9 cellular contexts compared by ENCODE assay signal in the genomic region with DNA sequence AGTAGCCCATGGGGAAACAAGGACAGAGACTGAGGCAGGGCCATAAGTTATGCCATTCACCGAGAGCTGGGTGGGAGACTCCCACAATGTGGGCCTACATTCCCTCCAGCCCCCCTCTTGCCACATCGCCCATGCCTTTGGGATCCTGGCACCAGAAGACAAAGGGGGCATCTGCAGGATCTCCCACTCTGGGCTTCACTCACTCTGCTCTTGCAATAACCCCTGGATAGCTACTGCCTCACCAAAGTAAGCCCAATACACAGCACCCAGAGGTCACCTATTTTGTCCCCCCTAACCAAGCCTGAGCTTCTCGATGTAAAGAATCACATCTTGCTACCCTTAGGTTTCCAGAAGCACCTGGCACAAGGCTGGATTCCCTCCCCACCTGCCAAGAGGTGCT. TPM values are rescaled to one million over a fixed set of nuclear protein-coding genes. Genes with fewer than 3 reads are reported as not detected.
DNase-seq lines count a peak whose midpoint lies in the region; ATAC-seq and TF ChIP-seq lines count a peak whose summit lies in the region.
"Had no signal": no experiment of that assay in that cellular context is flagged by ENCODE, and none has a peak within 500 bp of the region (broad histone marks: within the 10 kb centered on the region; RNA-seq: fewer than 3 reads in every experiment).

No MANE protein-coding gene starts in this region.

- peaks cover 0 to 30% (median 0%) of the 10 kb centered on the region in 11 experiments; a peak in 6 of 22 replicates for H3K36me3 ChIP-seq in BLaER1 treated with 17β-estradiol and CSF1 and Interleukin-3, amounts not matched to agents 10 nM and 100 nM
- H3K36me3 ChIP-seq in Peyer's patch: no peaks in the 10 kb centered on the region
- peaks cover 3% of the 10 kb centered on the region for H3K36me3 ChIP-seq in fibroblast of lung (ENCODE audit: control insufficient read depth, insufficient read depth, low read length)

- no peaks in the 10 kb centered on the region for H3K79me2 ChIP-seq in fibroblast of lung (ENCODE audit: control insufficient read depth, insufficient read depth, low read length)

- no peak for ATAC-seq in GM18498 (IDR thresholded peaks at IDR 0.05; ENCODE audit: unreplicated experiment)
- no peak for ATAC-seq in GM18511 (IDR thresholded peaks at IDR 0.05; ENCODE audit: unreplicated experiment)

- no peaks in the 10 kb centered on the region for H3K36me3 Mint-ChIP-seq in osteocyte (ENCODE audit: unreplicated experiment)

- H4K20me1 ChIP-seq in BLaER1 treated with 17β-estradiol and CSF1 and Interleukin-3, amounts not matched to agents 10 nM and 100 nM: peaks cover 0 to 74% (median 0%) of the 10 kb centered on the region in 11 experiments; a peak in 10 of 22 replicates
- no peaks in the 10 kb centered on the region for H4K20me1 ChIP-seq in fibroblast of lung (ENCODE audit: control insufficient read depth, extremely low read depth, insufficient read depth, low read length)

- H3K4me3 Mint-ChIP-seq in osteocyte (ENCODE audit: unreplicated experiment): peak overlapping the region; percentile 81

- H3K4me1 ChIP-seq in BLaER1 treated with 17β-estradiol and CSF1 and Interleukin-3, amounts not matched to agents 10 nM and 100 nM: peaks cover 0 to 44% (median 26%) of the 10 kb centered on the region in 10 experiments; a peak in 16 of 20 replicates
- H3K4me1 ChIP-seq in Peyer's patch (peaks cover 0 to 5% (median 0%) of the 10 kb centered on the region in 4 donors), fibroblast of lung (ENCODE audit: control insufficient read depth, extremely low read depth, insufficient read depth, low read length) (no peaks in the 10 kb centered on the region)

- H3K27ac Mint-ChIP-seq in osteocyte (ENCODE audit: unreplicated experiment): no peak overlapping the region
- H3K27ac Mint-ChIP-seq: activated CD8-positive, alpha-beta T cell treated with anti-CD3 and anti-CD28 coated beads, Interleukin-2, amount 10 ng/mL, durations not matched to agents 7 days and 5 days had no signal

- H3K9me3 Mint-ChIP-seq in osteocyte (ENCODE audit: unreplicated experiment): no peaks in the 10 kb centered on the region

- no peak for TF ChIP-seq CTCF in Peyer's patch (IDR thresholded peaks at IDR 0.05)
- no peak for TF ChIP-seq CTCF in fibroblast of lung (conservative IDR thresholded peaks at IDR 0.05 in 1 of 2, IDR thresholded peaks at IDR 0.05 in 1 of 2; ENCODE audit: low read depth in 1 of 2, low read length in 2 of 2)
- TF ChIP-seq CTCF in osteocyte (IDR thresholded peaks at IDR 0.05): no peak

- peak overlapping the region; percentile 49 to 73 (median 64) for H3K4me2 ChIP-seq in BLaER1 treated with 17β-estradiol and CSF1 and Interleukin-3, amounts not matched to agents 10 nM and 100 nM
- peak overlapping the region; percentile 40 for H3K4me2 ChIP-seq in fibroblast of lung (ENCODE audit: extremely low read depth, insufficient read depth, low read length)

- peak overlapping the region in 9 of 10 experiments; percentile 38 to 63 (median 51); a peak in 14 of 20 replicates for H3K4me3 ChIP-seq in BLaER1 treated with 17β-estradiol and CSF1 and Interleukin-3, amounts not matched to agents 10 nM and 100 nM
- H3K4me3 ChIP-seq in Peyer's patch (peak overlapping the region in 1 of 4 donors; percentile 53), fibroblast of lung (replicated peaks in 1 of 4; ENCODE audit: control extremely low read depth in 1 of 4, insufficient read depth in 1 of 4, low read depth in 3 of 4, low read length in 4 of 4) (peak overlapping the region in 2 of 4 experiments; percentile 44 to 54)

- H3K9ac ChIP-seq in BLaER1 treated with 17β-estradiol and CSF1 and Interleukin-3, amounts not matched to agents 10 nM and 100 nM: peak overlapping the region in 6 of 11 experiments; percentile 12 to 60 (median 40); a peak in 4 of 22 replicates
- no peak overlapping the region for H3K9ac ChIP-seq in fibroblast of lung (ENCODE audit: insufficient read depth, low read length)

- no peak for TF ChIP-seq POLR2A in Peyer's patch (IDR thresholded peaks at IDR 0.05)

- H3K27me3 ChIP-seq in BLaER1 treated with 17β-estradiol and CSF1 and Interleukin-3, amounts not matched to agents 10 nM and 100 nM: peaks cover 50 to 97% (median 84%) of the 10 kb centered on the region in 11 experiments
- H3K27me3 ChIP-seq in Peyer's patch (no peaks in the 10 kb centered on the region), fibroblast of lung (ENCODE audit: control insufficient read depth, insufficient read depth, low read length) (peaks cover 3% of the 10 kb centered on the region)

- H3K4me1 Mint-ChIP-seq in osteocyte (ENCODE audit: unreplicated experiment): peaks cover 9% of the 10 kb centered on the region

- H3K27me3 Mint-ChIP-seq in osteocyte (ENCODE audit: unreplicated experiment): no peaks in the 10 kb centered on the region

- H3K27ac ChIP-seq in BLaER1 treated with 17β-estradiol and CSF1 and Interleukin-3, amounts not matched to agents 10 nM and 100 nM: peak overlapping the region in 1 of 11 experiments; percentile 67; a peak in 1 of 22 replicates
- H3K27ac ChIP-seq in Peyer's patch (peak overlapping the region in 3 of 4 donors; percentile 8 to 72 (median 53)), fibroblast of lung (ENCODE audit: insufficient read depth, low read length) (no peak overlapping the region)

- no peak overlapping the region for H2AFZ ChIP-seq in fibroblast of lung (ENCODE audit: low read length)

- no peak for DNase-seq in Peyer's patch
- no peak for DNase-seq in fibroblast of lung (ENCODE audit: low read depth in 2 of 2)
- DNase-seq in osteocyte (ENCODE audit: extremely low spot score, unreplicated experiment): no peak
- DNase-seq in effector CD4-positive, alpha-beta T cell: no peak
- no peak for DNase-seq in activated naive CD4-positive, alpha-beta T cell (lab: John Stamatoyannopoulos, UW)

- H3K9me3 ChIP-seq in BLaER1 treated with 17β-estradiol and CSF1 and Interleukin-3, amounts not matched to agents 10 nM and 100 nM (replicated peaks in 1 of 11): peaks cover 0 to 14% (median 0%) of the 10 kb centered on the region in 11 experiments; a peak in 3 of 22 replicates
- H3K9me3 ChIP-seq in Peyer's patch: no peaks in the 10 kb centered on the region
- no peaks in the 10 kb centered on the region for H3K9me3 ChIP-seq in fibroblast of lung (ENCODE audit: control insufficient read depth, insufficient read depth, low read depth, low read length)

RNA-seq across cellular contexts. Expression of gene RTL5, which starts 0.7 kb away (rescaled TPM):
- total RNA-seq in Peyer's patch (1 to 10 TPM in 3 of 4 donors, under 1 TPM in 1; 0.18 to 1.7 (median 1.4) TPM), fibroblast of lung (2.8 and 4.5 TPM in 2 replicates), osteocyte (19.5 and 19.9 TPM in 2 replicates)
- polyA plus RNA-seq in fibroblast of lung: 4.2 and 6.9 TPM in 2 replicates
- 8.5 and 12.0 TPM in 2 replicates for polyA plus RNA-seq in fibroblast of lung (2012)
- polyA minus RNA-seq in fibroblast of lung (ENCODE audit: low replicate concordance): 17.0 and 26.7 TPM in 2 replicates

RNA-seq across cellular contexts. Expression of gene PIN4, which starts 49.1 kb away (rescaled TPM):
- total RNA-seq in Peyer's patch (10 to 100 TPM in 3 of 4 donors, 1 to 10 TPM in 1; 6.5 to 19.0 (median 11.3) TPM), fibroblast of lung (5.1 and 19.8 TPM in 2 replicates), osteocyte (10.9 and 12.1 TPM in 2 replicates)
- 22.0 and 30.9 TPM in 2 replicates for polyA plus RNA-seq in fibroblast of lung
- 34.8 and 39.2 TPM in 2 replicates for polyA plus RNA-seq in fibroblast of lung (2012)
- not detected in 2 replicates for polyA minus RNA-seq in fibroblast of lung (ENCODE audit: low replicate concordance)
